In the genomic region with DNA sequence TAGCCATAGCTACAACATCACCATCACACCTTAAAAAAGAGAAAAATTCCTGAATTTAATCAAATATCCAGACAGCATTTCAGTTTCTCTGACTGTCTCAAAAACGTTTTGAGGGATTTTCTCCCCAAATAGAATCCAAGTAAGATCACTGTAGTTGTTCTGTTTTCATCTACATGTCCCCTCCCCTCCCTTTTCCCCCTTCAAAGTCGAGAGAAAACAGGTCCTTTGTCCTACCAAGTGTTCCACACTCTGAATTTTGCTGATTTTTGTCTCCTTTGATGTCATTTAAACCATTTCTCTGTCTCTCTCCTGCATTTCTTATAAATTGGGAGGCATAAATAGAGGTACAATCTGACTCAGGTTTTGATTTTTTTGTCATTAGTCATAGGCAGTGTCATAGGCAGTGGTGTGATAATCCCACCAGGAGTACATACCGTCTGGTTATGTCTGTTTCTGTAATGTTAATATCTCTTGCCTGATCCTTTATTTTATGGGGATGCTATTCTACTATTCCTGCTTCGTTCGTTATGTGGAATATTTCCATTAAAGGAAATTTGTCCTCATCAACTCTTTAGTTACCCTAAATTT, we compare ENCODE assay signal across 13 cellular contexts.
DNase-seq lines count a peak whose midpoint lies in the region; ATAC-seq and TF ChIP-seq lines count a peak whose summit lies in the region.
"Had no signal": no experiment of that assay in that cellular context is flagged by ENCODE, and none has a peak within 500 bp of the region (broad histone marks: within the 10 kb centered on the region; RNA-seq: fewer than 3 reads in every experiment).

No MANE protein-coding gene starts in this region.

- peaks cover 38% of the 10 kb centered on the region for H3K4me1 ChIP-seq in CD8-positive, alpha-beta T cell (ENCODE audit: insufficient read depth, low read length)
- no peaks in the 10 kb centered on the region for H3K4me1 ChIP-seq in left lung

- no peak for ATAC-seq in GM21619 (IDR thresholded peaks at IDR 0.05; ENCODE audit: unreplicated experiment)
- no peak for ATAC-seq in CD8-positive, alpha-beta T cell
- ATAC-seq in left lung, result no peak

- H3K27ac ChIP-seq in CD8-positive, alpha-beta T cell (ENCODE audit: low read depth, low read length), result no peak overlapping the region
- no peak overlapping the region for H3K27ac ChIP-seq in left lung

- H3K4me3 Mint-ChIP-seq in activated naive CD8-positive, alpha-beta T cell treated with anti-CD3 and anti-CD28 coated beads for 36 hours, result no peak overlapping the region
- no peak overlapping the region for H3K4me3 Mint-ChIP-seq in CD8-positive, alpha-beta T cell
- H3K4me3 Mint-ChIP-seq: B cell, brain, nephron had no signal

- DNase-seq in A172 (ENCODE audit: low spot score), result peak; percentile 71
- peak; percentile 60 for DNase-seq in HCEC 1CT
- no peak for DNase-seq in activated naive CD8-positive, alpha-beta T cell treated with anti-CD3 and anti-CD28 coated beads for 36 hours
- DNase-seq in globus pallidus (ENCODE audit: low spot score), result peak; percentile 88
- DNase-seq in NCI-H2171 (lab: John Stamatoyannopoulos, UW), result no peak
- DNase-seq in CD8-positive, alpha-beta T cell, result no peak
- no peak for DNase-seq in left lung
- DNase-seq: kidney, NCI-H446 treated with DMSO at 0.1 percent for 48 hours had no signal

- H3K4me1 Mint-ChIP-seq in activated naive CD8-positive, alpha-beta T cell treated with anti-CD3 and anti-CD28 coated beads for 36 hours, result peaks cover 54% of the 10 kb centered on the region
- peaks cover 49% of the 10 kb centered on the region for H3K4me1 Mint-ChIP-seq in CD8-positive, alpha-beta T cell (ENCODE audit: low read depth)
- H3K4me1 Mint-ChIP-seq: brain, nephron had no signal

- no peak for TF ChIP-seq CTCF in CD8-positive, alpha-beta T cell (IDR thresholded peaks at IDR 0.05)
- TF ChIP-seq CTCF in left lung (IDR thresholded peaks at IDR 0.05), result no peak

- H3K27ac Mint-ChIP-seq in activated naive CD8-positive, alpha-beta T cell treated with anti-CD3 and anti-CD28 coated beads for 36 hours, result peak overlapping the region; percentile 57
- H3K27ac Mint-ChIP-seq in CD8-positive, alpha-beta T cell, result no peak overlapping the region
- H3K27ac Mint-ChIP-seq: B cell, brain, nephron had no signal

- H3K4me3 ChIP-seq in CD8-positive, alpha-beta T cell (ENCODE audit: low read depth, low read length), result no peak overlapping the region
- no peak overlapping the region for H3K4me3 ChIP-seq in left lung

- H3K27me3 Mint-ChIP-seq in activated naive CD8-positive, alpha-beta T cell treated with anti-CD3 and anti-CD28 coated beads for 36 hours, result no peaks in the 10 kb centered on the region
- H3K27me3 Mint-ChIP-seq in CD8-positive, alpha-beta T cell (ENCODE audit: low read depth), result no peaks in the 10 kb centered on the region
- H3K27me3 Mint-ChIP-seq: B cell had no signal

- CTCF ChIA-PET in CD8-positive, alpha-beta T cell (lab: Charles Lee), result interaction anchor here (0.6 to 3.1 kb wide), 3 partner anchors 11 to 129 kb away, joined by 5 to 27 read pairs (median 20); no protein-coding TSS in a partner anchor

- POLR2A ChIA-PET in CD8-positive, alpha-beta T cell (lab: Charles Lee), result interaction anchor here (1.0 to 1.3 kb wide), 2 partner anchors 356 to 363 kb away, joined by 3 read pairs; no protein-coding TSS in a partner anchor

- H3K36me3 Mint-ChIP-seq in activated naive CD8-positive, alpha-beta T cell treated with anti-CD3 and anti-CD28 coated beads for 36 hours, result peaks cover 7% of the 10 kb centered on the region
- no peaks in the 10 kb centered on the region for H3K36me3 Mint-ChIP-seq in CD8-positive, alpha-beta T cell
- H3K36me3 Mint-ChIP-seq: brain had no signal

- H3K36me3 ChIP-seq in CD8-positive, alpha-beta T cell (ENCODE audit: insufficient read depth, low read length), result no peaks in the 10 kb centered on the region
- no peaks in the 10 kb centered on the region for H3K36me3 ChIP-seq in left lung

- no peaks in the 10 kb centered on the region for H3K9me3 ChIP-seq in CD8-positive, alpha-beta T cell (ENCODE audit: low read length)
- H3K9me3 ChIP-seq in left lung, result no peaks in the 10 kb centered on the region

- H3K27me3 ChIP-seq in CD8-positive, alpha-beta T cell (ENCODE audit: insufficient read depth, low read length), result no peaks in the 10 kb centered on the region
- no peaks in the 10 kb centered on the region for H3K27me3 ChIP-seq in left lung

- intact Hi-C loops in CD8-positive, alpha-beta T cell (cut with DNase I, micrococcal nuclease), result loop anchor here in 1 of 2 experiments (10.0 kb wide), 1 partner anchor 1396 kb away; no protein-coding TSS in a partner anchor
- intact Hi-C loops in left lung (cut with DNase I), result no loop called here

- H3K9me3 Mint-ChIP-seq in activated naive CD8-positive, alpha-beta T cell treated with anti-CD3 and anti-CD28 coated beads for 36 hours, result peaks cover 2% of the 10 kb centered on the region
- no peaks in the 10 kb centered on the region for H3K9me3 Mint-ChIP-seq in CD8-positive, alpha-beta T cell

Comparison
In these comparisons a context has a peak if more than half of its experiments do, and no peak if none do; other contexts are left out.
1. DNase-seq: peak in A172 (single experiment), HCEC 1CT (single experiment) and globus pallidus (single experiment); none in activated naive CD8-positive, alpha-beta T cell treated with anti-CD3 and anti-CD28 coated beads for 36 hours (single experiment), NCI-H2171 (single experiment), CD8-positive, alpha-beta T cell (0 of 7) and left lung (0 of 2).